In the genomic region with DNA sequence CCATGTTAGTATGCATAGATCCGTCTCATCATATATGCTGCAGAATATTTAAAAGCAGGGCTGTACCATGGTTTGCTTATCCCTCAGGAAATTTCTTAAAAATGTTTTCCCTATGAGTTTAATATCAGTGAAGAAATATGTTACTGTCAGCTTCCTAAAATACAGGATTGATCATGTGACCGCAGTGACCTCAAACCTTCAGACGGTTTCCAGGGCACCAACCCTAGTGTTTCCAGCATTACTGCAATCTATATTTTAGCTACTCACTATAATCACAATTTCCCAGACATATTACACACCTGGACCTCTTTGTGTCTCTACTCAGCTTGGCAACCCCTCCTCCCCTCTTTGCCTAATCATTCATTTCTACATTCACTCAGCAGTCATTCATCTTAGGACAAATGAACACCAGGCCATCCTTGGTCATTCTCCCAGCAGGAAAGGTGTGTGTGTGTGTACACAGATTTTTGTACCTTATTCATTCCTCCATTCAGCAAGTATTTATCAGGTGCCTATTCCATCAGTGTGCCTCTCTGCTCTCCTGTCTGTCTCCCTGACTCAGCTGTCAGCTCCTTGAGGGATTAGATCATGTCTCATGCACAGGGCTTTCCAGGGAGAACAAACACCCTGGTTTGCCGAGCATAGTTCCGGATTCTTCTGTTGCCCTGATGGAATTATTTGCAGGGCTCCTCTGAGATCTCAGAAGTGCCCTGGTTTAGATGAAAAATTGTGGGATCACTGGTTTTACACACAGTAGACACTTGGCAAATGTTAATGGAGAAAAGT, we compare ENCODE assay signal across 1 cellular context.
TF ChIP-seq lines count a peak whose summit lies in the region.

No MANE protein-coding gene starts in this region.

TF ChIP-seq in K562, 482 proteins besides CTCF, POLR2A, EP300 and RAD21:
- TF ChIP-seq TFE3 (CRISPR knock-in tag; IDR thresholded peaks at IDR 0.05) (peak; percentile 77), ZFP91 (CRISPR knock-in tag; IDR thresholded peaks at IDR 0.05) (no peak), PKNOX1 (IDR thresholded peaks at IDR 0.05) (peak; percentile 42; the same call in 1 of the 2 replicates), RAD51 (IDR thresholded peaks at IDR 0.05; ENCODE audit: borderline replicate concordance, low read depth) (peak; percentile 53)
- TF ChIP-seq, protein P1, sequence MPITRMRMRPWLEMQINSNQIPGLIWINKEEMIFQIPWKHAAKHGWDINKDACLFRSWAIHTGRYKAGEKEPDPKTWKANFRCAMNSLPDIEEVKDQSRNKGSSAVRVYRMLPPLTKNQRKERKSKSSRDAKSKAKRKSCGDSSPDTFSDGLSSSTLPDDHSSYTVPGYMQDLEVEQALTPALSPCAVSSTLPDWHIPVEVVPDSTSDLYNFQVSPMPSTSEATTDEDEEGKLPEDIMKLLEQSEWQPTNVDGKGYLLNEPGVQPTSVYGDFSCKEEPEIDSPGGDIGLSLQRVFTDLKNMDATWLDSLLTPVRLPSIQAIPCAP (CRISPR knock-in tag; IDR thresholded peaks at IDR 0.05; ENCODE audit: borderline replicate concordance) = no peak
